9 cellular contexts compared by ENCODE assay signal in genomic region chr4:123587983-123588494, GRCh38.
A peak's percentile ranks its signal among the peaks of the same experiment; 100 is the strongest.
DNase-seq lines count a peak whose midpoint lies in the region; ATAC-seq and TF ChIP-seq lines count a peak whose summit lies in the region.
"Had no signal": no experiment of that assay in that cellular context is flagged by ENCODE, and none has a peak within 500 bp of the region (broad histone marks: within the 10 kb centered on the region; RNA-seq: fewer than 3 reads in every experiment).

No MANE protein-coding gene starts in this region.

- ATAC-seq in GM21447 (IDR thresholded peaks at IDR 0.05; ENCODE audit: unreplicated experiment), result peak; percentile 16
- ATAC-seq in activated CD8-positive, alpha-beta T cell treated with anti-CD3 and anti-CD28 coated beads, Interleukin-2, amount 10 ng/mL, durations not matched to agents 7 days and 5 days, result no peak

- POLR2A ChIA-PET in AG04449 (lab: Yijun Ruan, JAX), result no interaction called here
- POLR2A ChIA-PET in activated CD8-positive, alpha-beta T cell treated with anti-CD3 and anti-CD28 coated beads, Interleukin-2, amount 10 ng/mL, durations not matched to agents 7 days and 5 days (lab: Charles Lee), result no interaction called here

- H3K9me3 Mint-ChIP-seq in chondrocyte (ENCODE audit: low read depth) (no peaks in the 10 kb centered on the region), neural crest cell (peaks cover 4% of the 10 kb centered on the region)
- H3K9me3 Mint-ChIP-seq in activated CD8-positive, alpha-beta T cell treated with anti-CD3 and anti-CD28 coated beads, Interleukin-2, amount 10 ng/mL, durations not matched to agents 7 days and 5 days (ENCODE audit: insufficient read depth), result no peaks in the 10 kb centered on the region

- H3K4me3 Mint-ChIP-seq in chondrocyte (ENCODE audit: unreplicated experiment), result peak overlapping the region; percentile 30
- no peak overlapping the region for H3K4me3 Mint-ChIP-seq in neural crest cell
- no peak overlapping the region for H3K4me3 Mint-ChIP-seq in activated CD8-positive, alpha-beta T cell treated with anti-CD3 and anti-CD28 coated beads, Interleukin-2, amount 10 ng/mL, durations not matched to agents 7 days and 5 days
- H3K4me3 Mint-ChIP-seq: activated naive CD8-positive, alpha-beta T cell treated with anti-CD3 and anti-CD28 coated beads, Interleukin-2, amount 10 ng/mL, durations not matched to agents 7 days and 5 days had no signal

- H3K4me1 Mint-ChIP-seq in chondrocyte (ENCODE audit: low read depth), result peaks cover 34% of the 10 kb centered on the region
- H3K4me1 Mint-ChIP-seq in neural crest cell, result peaks cover 27% of the 10 kb centered on the region
- H3K4me1 Mint-ChIP-seq in activated CD8-positive, alpha-beta T cell treated with anti-CD3 and anti-CD28 coated beads, Interleukin-2, amount 10 ng/mL, durations not matched to agents 7 days and 5 days (ENCODE audit: low read depth), result peaks cover 23% of the 10 kb centered on the region

- H3K27ac Mint-ChIP-seq in chondrocyte (ENCODE audit: unreplicated experiment) (peak overlapping the region; percentile 97), neural crest cell (ENCODE audit: unreplicated experiment) (peak overlapping the region; percentile 29)
- H3K27ac Mint-ChIP-seq in activated CD8-positive, alpha-beta T cell treated with anti-CD3 and anti-CD28 coated beads, Interleukin-2, amount 10 ng/mL, durations not matched to agents 7 days and 5 days, result no peak overlapping the region
- H3K27ac Mint-ChIP-seq: activated naive CD8-positive, alpha-beta T cell treated with anti-CD3 and anti-CD28 coated beads, Interleukin-2, amount 10 ng/mL, durations not matched to agents 7 days and 5 days had no signal

- H3K36me3 Mint-ChIP-seq in chondrocyte (ENCODE audit: low read depth) (no peaks in the 10 kb centered on the region), neural crest cell (ENCODE audit: low read depth) (no peaks in the 10 kb centered on the region)
- peaks cover 2% of the 10 kb centered on the region for H3K36me3 Mint-ChIP-seq in activated CD8-positive, alpha-beta T cell treated with anti-CD3 and anti-CD28 coated beads, Interleukin-2, amount 10 ng/mL, durations not matched to agents 7 days and 5 days (ENCODE audit: low read depth)

- DNase-seq in AG04449 (ENCODE audit: low read depth, low spot score) (peak; percentile 29), NCI-H1417 treated with DMSO at 0.1 percent for 48 hours (lab: John Stamatoyannopoulos, UW) (peak; percentile 35), chondrocyte (ENCODE audit: low spot score) (no peak), neural crest cell (ENCODE audit: low read depth, low spot score) (no peak), Kasumi-1 (lab: John Stamatoyannopoulos, UW) (no peak)
- DNase-seq in activated CD8-positive, alpha-beta T cell treated with anti-CD3 and anti-CD28 coated beads, Interleukin-2, amount 10 ng/mL, durations not matched to agents 7 days and 5 days, result no peak
- DNase-seq in effector CD8-positive, alpha-beta T cell (lab: John Stamatoyannopoulos, UW), result no peak
- DNase-seq: activated naive CD8-positive, alpha-beta T cell treated with anti-CD3 and anti-CD28 coated beads, Interleukin-2, amount 10 ng/mL, durations not matched to agents 7 days and 5 days had no signal

- CTCF ChIA-PET in AG04449 (lab: Yijun Ruan, JAX), result interaction anchor here (2.4 kb wide), 1 partner anchor 24 kb away, joined by 7 read pairs; no protein-coding TSS in a partner anchor
- CTCF ChIA-PET in activated CD8-positive, alpha-beta T cell treated with anti-CD3 and anti-CD28 coated beads, Interleukin-2, amount 10 ng/mL, durations not matched to agents 7 days and 5 days (lab: Charles Lee), result interaction anchor here (0.9 to 1.9 kb wide), 4 partner anchors 10 to 196 kb away, joined by 3 to 5 read pairs (median 4); no protein-coding TSS in a partner anchor

- H3K27me3 Mint-ChIP-seq in chondrocyte (ENCODE audit: low read depth), result no peaks in the 10 kb centered on the region
- no peaks in the 10 kb centered on the region for H3K27me3 Mint-ChIP-seq in neural crest cell (ENCODE audit: low read depth)
- no peaks in the 10 kb centered on the region for H3K27me3 Mint-ChIP-seq in activated CD8-positive, alpha-beta T cell treated with anti-CD3 and anti-CD28 coated beads, Interleukin-2, amount 10 ng/mL, durations not matched to agents 7 days and 5 days (ENCODE audit: low read depth)
- H3K27me3 Mint-ChIP-seq: activated naive CD8-positive, alpha-beta T cell treated with anti-CD3 and anti-CD28 coated beads, Interleukin-2, amount 10 ng/mL, durations not matched to agents 7 days and 5 days had no signal

- no peak overlapping the region for H3K4me3 ChIP-seq in AG04449 (ENCODE audit: low read depth, low read length)

- TF ChIP-seq CTCF in AG04449 (IDR thresholded peaks at IDR 0.05; ENCODE audit: insufficient read depth, low read length, missing control alignments) (no peak), chondrocyte (IDR thresholded peaks at IDR 0.05) (no peak), neural crest cell (conservative IDR thresholded peaks at IDR 0.05) (no peak)

Comparison
In these comparisons a context has a peak if more than half of its experiments do, and no peak if none do; other contexts are left out.
1. DNase-seq: peak in AG04449 (single experiment) and NCI-H1417 treated with DMSO at 0.1 percent for 48 hours (single experiment); none in chondrocyte (single experiment), neural crest cell (single experiment), activated CD8-positive, alpha-beta T cell treated with anti-CD3 and anti-CD28 coated beads, Interleukin-2, amount 10 ng/mL, durations not matched to agents 7 days and 5 days (single experiment), Kasumi-1 (0 of 2) and effector CD8-positive, alpha-beta T cell (single experiment).